In genomic region chr5:119282628-119283027, GRCh38 we compare ENCODE assay signal across 20 cellular contexts.
A peak's percentile ranks its signal among the peaks of the same experiment; 100 is the strongest.
DNase-seq lines count a peak whose midpoint lies in the region; ATAC-seq and TF ChIP-seq lines count a peak whose summit lies in the region.
"Had no signal": no experiment of that assay in that cellular context is flagged by ENCODE, and none has a peak within 500 bp of the region (broad histone marks: within the 10 kb centered on the region; RNA-seq: fewer than 3 reads in every experiment).

No MANE protein-coding gene starts in this region.

- CTCF ChIA-PET in activated B cell treated with CpG ODN at 0.5 μM for 24 hours (lab: Charles Lee): no interaction called here

- H3K36me3 ChIP-seq in effector memory CD4-positive, alpha-beta T cell (ENCODE audit: control insufficient read depth, insufficient read depth, low read length): no peaks in the 10 kb centered on the region
- no peaks in the 10 kb centered on the region for H3K36me3 ChIP-seq in GM23338 (ENCODE audit: insufficient read depth)

- POLR2A ChIA-PET in activated B cell treated with CpG ODN at 0.5 μM for 24 hours (lab: Charles Lee): no interaction called here

- no peaks in the 10 kb centered on the region for H3K27me3 Mint-ChIP-seq in activated naive CD4-positive, alpha-beta T cell treated with anti-CD3 and anti-CD28 coated beads, Interleukin-2, amount 50 U/mL, for 24 hours
- H3K27me3 Mint-ChIP-seq in activated B cell treated with CpG ODN at 0.5 μM for 24 hours (no peaks in the 10 kb centered on the region), GM23338 (ENCODE audit: insufficient read depth, low read depth, poor library complexity) (peaks cover 4% of the 10 kb centered on the region)
- H3K27me3 Mint-ChIP-seq: IgD-negative memory B cell had no signal

- H3K9me3 ChIP-seq in effector memory CD4-positive, alpha-beta T cell (ENCODE audit: control insufficient read depth, low read length): no peaks in the 10 kb centered on the region
- H3K9me3 ChIP-seq: testis had no signal

- peak overlapping the region; percentile 55 for H3K4me3 Mint-ChIP-seq in activated naive CD4-positive, alpha-beta T cell treated with anti-CD3 and anti-CD28 coated beads, Interleukin-2, amount 50 U/mL, for 24 hours
- H3K4me3 Mint-ChIP-seq in activated B cell treated with CpG ODN at 0.5 μM for 24 hours (no peak overlapping the region), GM23338 (no peak overlapping the region)
- H3K4me3 Mint-ChIP-seq: mesothelial cell of epicardium had no signal

- H3K79me2 ChIP-seq in GM23338 (replicated peaks; ENCODE audit: insufficient read depth): no peaks in the 10 kb centered on the region

- no peak overlapping the region for H2AFZ ChIP-seq in GM23338

- H4K20me1 ChIP-seq in GM23338 (replicated peaks; ENCODE audit: insufficient read depth): no peaks in the 10 kb centered on the region

- ATAC-seq in activated B cell treated with CpG ODN at 0.5 μM for 24 hours (ENCODE audit: low read depth) (no peak), GM23338 (no peak)
- no peak for ATAC-seq in activated CD4-positive, CD25-positive, alpha-beta regulatory T cell treated with anti-CD3 and anti-CD28 coated beads, Interleukin-2, amount 50 U/mL, for 24 hours
- ATAC-seq: left colon had no signal

- intact Hi-C loops in activated B cell treated with CpG ODN at 0.5 μM for 24 hours (cut with micrococcal nuclease): loop anchor here (2.0 kb wide), 1 partner anchor 14 kb away; no protein-coding TSS in a partner anchor

- no peak overlapping the region for H3K4me2 ChIP-seq in GM23338

- H3K9me2 ChIP-seq in GM23338 (ENCODE audit: insufficient read depth): no peaks in the 10 kb centered on the region

- H3K4me3 ChIP-seq in effector memory CD4-positive, alpha-beta T cell (ENCODE audit: insufficient read depth, low read depth, low read length, poor library complexity, severe bottlenecking): no peak overlapping the region
- no peak overlapping the region for H3K4me3 ChIP-seq in GM23338
- H3K4me3 ChIP-seq: testis had no signal

- H3K36me3 Mint-ChIP-seq in activated naive CD4-positive, alpha-beta T cell treated with anti-CD3 and anti-CD28 coated beads, Interleukin-2, amount 50 U/mL, for 24 hours: peaks cover 29% of the 10 kb centered on the region
- H3K36me3 Mint-ChIP-seq in activated B cell treated with CpG ODN at 0.5 μM for 24 hours (ENCODE audit: low read depth): peaks cover 32% of the 10 kb centered on the region
- no peaks in the 10 kb centered on the region for H3K36me3 Mint-ChIP-seq in GM23338 (ENCODE audit: low read depth)

- no peak for DNase-seq in activated naive CD4-positive, alpha-beta T cell treated with anti-CD3 and anti-CD28 coated beads, Interleukin-2, amount 50 U/mL, for 16 hours
- DNase-seq in activated B cell treated with CpG ODN at 0.5 μM for 24 hours (no peak), NAMALWA (ENCODE audit: low spot score) (no peak), GM23338 (ENCODE audit: low spot score) (no peak), foreskin melanocyte (no peak)
- DNase-seq in effector memory CD4-positive, alpha-beta T cell: no peak
- DNase-seq: activated CD4-positive, CD25-positive, alpha-beta regulatory T cell; caudate nucleus; effector CD4-positive, alpha-beta T cell; left colon; NCI-H748 treated with DMSO at 0.1 percent for 48 hours; OCI-M1; Right ventricle myocardium superior; stimulated activated CD8-positive, alpha-beta memory T cell treated with anti-CD3 and anti-CD28 coated beads, Interleukin-4, amount 100 ng/mL, for 48 hours; T-helper 9 cell; testis had no signal

- H3K27me3 ChIP-seq in effector memory CD4-positive, alpha-beta T cell (replicated peaks; ENCODE audit: control insufficient read depth, insufficient read depth, low read length, poor library complexity, severe bottlenecking): no peaks in the 10 kb centered on the region
- no peaks in the 10 kb centered on the region for H3K27me3 ChIP-seq in GM23338 (ENCODE audit: insufficient read depth)
- H3K27me3 ChIP-seq: testis had no signal

- peaks cover 100% of the 10 kb centered on the region for H3K4me1 Mint-ChIP-seq in activated naive CD4-positive, alpha-beta T cell treated with anti-CD3 and anti-CD28 coated beads, Interleukin-2, amount 50 U/mL, for 24 hours
- peaks cover 100% of the 10 kb centered on the region for H3K4me1 Mint-ChIP-seq in activated B cell treated with CpG ODN at 0.5 μM for 24 hours
- peaks cover 7% of the 10 kb centered on the region for H3K4me1 Mint-ChIP-seq in GM23338

- H3K27ac ChIP-seq in effector memory CD4-positive, alpha-beta T cell (ENCODE audit: insufficient read depth, low read length, poor library complexity, severe bottlenecking): peak overlapping the region; percentile 34
- no peak overlapping the region for H3K27ac ChIP-seq in GM23338 (ENCODE audit: low read depth)
- H3K27ac ChIP-seq: testis had no signal

- TF ChIP-seq CTCF in activated B cell treated with CpG ODN at 0.5 μM for 24 hours (IDR thresholded peaks at IDR 0.05): no peak
- no peak for TF ChIP-seq CTCF in GM23338 (conservative IDR thresholded peaks at IDR 0.05; ENCODE audit: low read depth in 2 of 2)

- H3K27ac Mint-ChIP-seq in activated naive CD4-positive, alpha-beta T cell treated with anti-CD3 and anti-CD28 coated beads, Interleukin-2, amount 50 U/mL, for 24 hours: peak overlapping the region; percentile 98
- H3K27ac Mint-ChIP-seq in activated B cell treated with CpG ODN at 0.5 μM for 24 hours: peak overlapping the region; percentile 51
- H3K27ac Mint-ChIP-seq in GM23338: no peak overlapping the region; the same call in 1 of the 2 replicates

- peaks cover 90% of the 10 kb centered on the region for H3K4me1 ChIP-seq in effector memory CD4-positive, alpha-beta T cell (ENCODE audit: control insufficient read depth, insufficient read depth, low read length, poor library complexity, severe bottlenecking)
- H3K4me1 ChIP-seq in GM23338 (ENCODE audit: insufficient read depth): no peaks in the 10 kb centered on the region
- H3K4me1 ChIP-seq: testis had no signal

- H3F3A ChIP-seq in GM23338 (replicated peaks; ENCODE audit: low read depth): no peaks in the 10 kb centered on the region

- no peaks in the 10 kb centered on the region for H3K9me3 Mint-ChIP-seq in activated naive CD4-positive, alpha-beta T cell treated with anti-CD3 and anti-CD28 coated beads, Interleukin-2, amount 50 U/mL, for 24 hours
- H3K9me3 Mint-ChIP-seq in activated B cell treated with CpG ODN at 0.5 μM for 24 hours (no peaks in the 10 kb centered on the region), GM23338 (no peaks in the 10 kb centered on the region)
- H3K9me3 Mint-ChIP-seq: IgD-negative memory B cell, mesothelial cell of epicardium had no signal

TF ChIP-seq in GM23338, 12 proteins besides CTCF, POLR2A, EP300 and RAD21 (continues in another document):
- TF ChIP-seq ZNF331 (CRISPR knock-in tag; IDR thresholded peaks at IDR 0.05; ENCODE audit: low read depth) (no peak), POLR2AphosphoS5 (IDR thresholded peaks at IDR 0.05; ENCODE audit: low read depth) (no peak), CREB1 (CRISPR knock-in tag; IDR thresholded peaks at IDR 0.05; ENCODE audit: low read depth) (no peak)
